Comparison of ENCODE assay signal across 8 cellular contexts in genomic region chr5:140351609-140352334, GRCh38. TPM values are rescaled to one million over a fixed set of nuclear protein-coding genes. Genes with fewer than 3 reads are reported as not detected.
DNase-seq lines count a peak whose midpoint lies in the region; ATAC-seq and TF ChIP-seq lines count a peak whose summit lies in the region.

No MANE protein-coding gene starts in this region.

- no peak overlapping the region for H3K4me3 ChIP-seq in body of pancreas

- peak; percentile 75 to 96 (median 83) for TF ChIP-seq CTCF in body of pancreas (IDR thresholded peaks at IDR 0.05)

- TF ChIP-seq POLR2A in body of pancreas (IDR thresholded peaks at IDR 0.05): no peak

- peak; percentile 66 for ATAC-seq in GM19372 (IDR thresholded peaks at IDR 0.05; ENCODE audit: low read depth, unreplicated experiment)
- peak; percentile 84 for ATAC-seq in body of pancreas
- ATAC-seq in HG03565 (IDR thresholded peaks at IDR 0.05; ENCODE audit: unreplicated experiment): no peak

- H3K9me3 ChIP-seq in body of pancreas: no peaks in the 10 kb centered on the region

- peak; percentile 61 for DNase-seq in DMS53 treated with DMSO at 0.1 percent for 48 hours (lab: John Stamatoyannopoulos, UW; ENCODE audit: unreplicated experiment)
- DNase-seq in Kasumi-1 (lab: John Stamatoyannopoulos, UW): peak; percentile 77 to 80
- DNase-seq in SK-MEL-5 (ENCODE audit: low read depth, low spot score): peak; percentile 84
- DNase-seq in body of pancreas: peak; percentile 56 to 76 (median 60)
- DNase-seq in inferior parietal cortex (ENCODE audit: extremely low spot score): peak; percentile 98
- DNase-seq in stimulated activated CD8-positive, alpha-beta memory T cell treated with anti-CD3 and anti-CD28 coated beads, Interleukin-4, amount 100 ng/mL, for 24 hours (ENCODE audit: low read depth): peak; percentile 18

- no peaks in the 10 kb centered on the region for H3K27me3 ChIP-seq in body of pancreas

- in situ Hi-C loops in SK-MEL-5 (cut with HindIII; ENCODE audit: low pct_unique_long_range_greater_than_20kb, low sequenced_read_pairs): no loop called here

- H3K4me1 ChIP-seq in body of pancreas: peaks cover 8% of the 10 kb centered on the region

- H3K36me3 ChIP-seq in body of pancreas (replicated peaks in 1 of 2; ENCODE audit: insufficient read depth in 1 of 2, low read depth in 2 of 2): no peaks in the 10 kb centered on the region

- H3K27ac ChIP-seq in body of pancreas: no peak overlapping the region

- WGBS in body of pancreas, 2 donors: 2% methylated on average over 5 of the region's 5 CpGs

- intact Hi-C loops in body of pancreas (cut with DNase I): no loop called here

RNA-seq across cellular contexts. Expression of gene HBEGF, which starts 5.4 kb away (rescaled TPM):
- total RNA-seq in SK-MEL-5 (2014; rRNA removed; shearing (Covaris generic)): 12.2 and 13.4 TPM in 2 replicates
- 13.7 and 15.6 TPM in 2 replicates for polyA plus RNA-seq in SK-MEL-5 (2015; cell fraction: cytosol; rRNA removed)
- polyA plus RNA-seq in SK-MEL-5 (2015; cell fraction: nucleus; rRNA removed): 4.9 and 8.7 TPM in 2 replicates
- total RNA-seq in body of pancreas: 1 to 10 TPM; 3.1 to 7.3 TPM

RNA-seq across cellular contexts. Expression of gene SLC4A9, which starts 8.2 kb away (rescaled TPM):
- 0.16 and 0.18 TPM in 2 replicates for total RNA-seq in SK-MEL-5 (2014; rRNA removed; shearing (Covaris generic))
- polyA plus RNA-seq in SK-MEL-5 (2015; cell fraction: cytosol; rRNA removed): 0.12 TPM in 1 of 2 replicates, not detected in the other
- 2.9 and 3.6 TPM in 2 replicates for polyA plus RNA-seq in SK-MEL-5 (2015; cell fraction: nucleus; rRNA removed)
- total RNA-seq in body of pancreas: not detected

RNA-seq across cellular contexts. Expression of gene PFDN1, which starts 48.9 kb away (rescaled TPM):
- total RNA-seq in SK-MEL-5 (2014; rRNA removed; shearing (Covaris generic)): 68.3 and 82.2 TPM in 2 replicates
- 97.2 and 111 TPM in 2 replicates for polyA plus RNA-seq in SK-MEL-5 (2015; cell fraction: cytosol; rRNA removed)
- polyA plus RNA-seq in SK-MEL-5 (2015; cell fraction: nucleus; rRNA removed): 20.0 and 38.5 TPM in 2 replicates
- total RNA-seq in body of pancreas: 10 to 100 TPM; 37.6 to 54.1 TPM

RNA-seq across cellular contexts. Expression of gene ANKHD1, which starts 49.9 kb away (rescaled TPM):
- total RNA-seq in SK-MEL-5 (2014; rRNA removed; shearing (Covaris generic)): 57.7 and 59.4 TPM in 2 replicates
- polyA plus RNA-seq in SK-MEL-5 (2015; cell fraction: cytosol; rRNA removed): 60.0 and 79.2 TPM in 2 replicates
- polyA plus RNA-seq in SK-MEL-5 (2015; cell fraction: nucleus; rRNA removed): 251 and 275 TPM in 2 replicates
- total RNA-seq in body of pancreas: 100 to 1,000 TPM; 114 to 131 TPM

Comparison
In these comparisons a context has a peak if more than half of its experiments do, and no peak if none do; other contexts are left out.
1. DNase-seq: peak in every context shown above with its lines; median percentile 98 in inferior parietal cortex; 84 in SK-MEL-5; 78 in Kasumi-1; 61 in DMS53 treated with DMSO at 0.1 percent for 48 hours; 60 in body of pancreas; 18 in stimulated activated CD8-positive, alpha-beta memory T cell treated with anti-CD3 and anti-CD28 coated beads, Interleukin-4, amount 100 ng/mL, for 24 hours.